ENCODE assay signal across 13 cellular contexts in the genomic region with DNA sequence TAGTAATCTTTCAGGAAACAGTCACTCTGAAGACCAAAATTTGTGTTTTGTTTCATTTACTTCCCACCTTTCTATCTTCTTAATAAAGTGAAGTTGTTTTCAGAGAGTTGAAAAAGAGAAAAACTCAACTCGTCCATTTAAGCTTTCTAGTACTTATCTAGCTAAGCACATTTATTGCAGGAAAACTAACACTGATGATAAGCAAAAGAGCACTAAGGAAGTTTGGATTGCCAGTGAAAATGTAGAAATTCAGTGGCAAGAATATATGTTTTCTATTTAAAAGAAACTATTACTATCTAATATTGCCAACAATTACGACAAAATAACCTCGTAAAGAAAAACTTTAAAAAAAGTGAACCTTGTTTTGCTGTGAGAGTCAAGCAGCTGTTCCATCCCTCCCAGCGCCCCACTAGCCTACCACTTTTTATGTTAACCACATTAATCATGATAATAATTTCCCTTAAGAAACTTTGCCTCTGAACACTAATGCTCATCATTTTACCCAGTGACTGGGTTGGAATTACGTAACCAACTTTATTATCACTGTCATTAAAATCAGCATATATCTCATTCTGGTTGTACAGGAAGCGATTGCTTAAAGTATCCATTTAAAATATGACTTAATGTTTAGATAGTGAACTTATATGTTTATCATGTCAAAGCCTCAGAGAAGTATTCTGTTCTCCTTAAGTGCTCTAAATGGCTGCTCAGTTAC. TPM values are rescaled to one million over a fixed set of nuclear protein-coding genes. Genes with fewer than 3 reads are reported as not detected.
DNase-seq lines count a peak whose midpoint lies in the region; ATAC-seq and TF ChIP-seq lines count a peak whose summit lies in the region.
"Had no signal": no experiment of that assay in that cellular context is flagged by ENCODE, and none has a peak within 500 bp of the region (broad histone marks: within the 10 kb centered on the region; RNA-seq: fewer than 3 reads in every experiment).

No MANE protein-coding gene starts in this region.

- peak overlapping the region; percentile 44 for H3K27ac ChIP-seq in CD4-positive, alpha-beta memory T cell (ENCODE audit: low read depth, low read length)

- ATAC-seq in HG03025 (IDR thresholded peaks at IDR 0.05; ENCODE audit: low FRiP score, unreplicated experiment): no peak
- ATAC-seq: sciatic nerve, SK-N-SH treated with all-trans-retinoic acid at 6 μM for 48 hours had no signal

- H3K9me3 ChIP-seq in CD4-positive, alpha-beta memory T cell (ENCODE audit: control insufficient read depth in 1 of 2, low read length in 2 of 2): no peaks in the 10 kb centered on the region

- no peaks in the 10 kb centered on the region for H3K27me3 ChIP-seq in CD4-positive, alpha-beta memory T cell (ENCODE audit: insufficient read depth, low read length)

- H3K9me3 Mint-ChIP-seq in CD4-positive, alpha-beta memory T cell: no peaks in the 10 kb centered on the region
- peaks cover 6% of the 10 kb centered on the region for H3K9me3 Mint-ChIP-seq in activated T-helper 1 cell treated with anti-CD3 and anti-CD28 coated beads, Interleukin-12 subunit alpha, Interleukin-12 subunit beta, Interleukin-2, Interleukin-4 antibody, amounts not matched to agents 30 ng/mL and 10 ng/mL and 1 ng/mL, durations not matched to agents 14 hours and 24 hours and 36 hours
- H3K9me3 Mint-ChIP-seq in mesothelial cell of epicardium: peaks cover 10% of the 10 kb centered on the region

- peak overlapping the region; percentile 70 to 88 (median 76) for H3K4me3 Mint-ChIP-seq in CD4-positive, alpha-beta memory T cell
- H3K4me3 Mint-ChIP-seq in activated T-helper 1 cell treated with anti-CD3 and anti-CD28 coated beads, Interleukin-12 subunit alpha, Interleukin-12 subunit beta, Interleukin-2, Interleukin-4 antibody, amounts not matched to agents 30 ng/mL and 10 ng/mL and 1 ng/mL, durations not matched to agents 14 hours and 24 hours and 36 hours: peak overlapping the region; percentile 73
- H3K4me3 Mint-ChIP-seq in mesothelial cell of epicardium: no peak overlapping the region

- no peaks in the 10 kb centered on the region for H3K36me3 ChIP-seq in CD4-positive, alpha-beta memory T cell (ENCODE audit: insufficient read depth, low read length)

- no peaks in the 10 kb centered on the region for H3K36me3 Mint-ChIP-seq in CD4-positive, alpha-beta memory T cell
- peaks cover 2% of the 10 kb centered on the region for H3K36me3 Mint-ChIP-seq in activated T-helper 1 cell treated with anti-CD3 and anti-CD28 coated beads, Interleukin-12 subunit alpha, Interleukin-12 subunit beta, Interleukin-2, Interleukin-4 antibody, amounts not matched to agents 30 ng/mL and 10 ng/mL and 1 ng/mL, durations not matched to agents 14 hours and 24 hours and 36 hours (ENCODE audit: low read depth)
- no peaks in the 10 kb centered on the region for H3K36me3 Mint-ChIP-seq in mesothelial cell of epicardium

- intact Hi-C loops in CD4-positive, alpha-beta memory T cell (cut with micrococcal nuclease): no loop called here
- intact Hi-C loops in activated T-helper 1 cell treated with anti-CD3 and anti-CD28 coated beads, Interleukin-12 subunit alpha, Interleukin-12 subunit beta, Interleukin-2, Interleukin-4 antibody, amounts not matched to agents 30 ng/mL and 10 ng/mL and 1 ng/mL, durations not matched to agents 14 hours and 24 hours and 36 hours (cut with micrococcal nuclease): loop anchor here (5.0 kb wide), 2 partner anchors 56 to 499 kb away; partner anchors contain the start of gene NUDT6

- DNase-seq in CD4-positive, alpha-beta memory T cell: peak in 4 of 5 donors; percentile 7 to 39 (median 24)
- DNase-seq in HT-29 (ENCODE audit: low spot score): peak; percentile 36
- DNase-seq in activated T-helper 1 cell treated with anti-CD3 and anti-CD28 coated beads, Interleukin-12 subunit alpha, Interleukin-12 subunit beta, Interleukin-2, Interleukin-4 antibody, amounts not matched to agents 30 ng/mL and 10 ng/mL and 1 ng/mL, durations not matched to agents 14 hours and 24 hours and 36 hours (ENCODE audit: low spot score): no peak
- no peak for DNase-seq in mesothelial cell of epicardium (ENCODE audit: low spot score in 2 of 2, unreplicated experiment in 2 of 2)
- no peak for DNase-seq in NCI-H1436 (lab: John Stamatoyannopoulos, UW)
- no peak for DNase-seq in stimulated activated naive CD4-positive, alpha-beta T cell treated with Interleukin-2 at 50 U/mL for 16 hours (lab: John Stamatoyannopoulos, UW)
- no peak for DNase-seq in NCI-H526 treated with DMSO at 0.1 percent for 48 hours (lab: John Stamatoyannopoulos, UW)
- DNase-seq: glutamatergic neuron, KBM-7, NCI-H446 had no signal

- peaks cover 6 to 13% (median 9%) of the 10 kb centered on the region in 4 donors for H3K4me1 Mint-ChIP-seq in CD4-positive, alpha-beta memory T cell
- peaks cover 74% of the 10 kb centered on the region for H3K4me1 Mint-ChIP-seq in activated T-helper 1 cell treated with anti-CD3 and anti-CD28 coated beads, Interleukin-12 subunit alpha, Interleukin-12 subunit beta, Interleukin-2, Interleukin-4 antibody, amounts not matched to agents 30 ng/mL and 10 ng/mL and 1 ng/mL, durations not matched to agents 14 hours and 24 hours and 36 hours (ENCODE audit: low read depth)
- peaks cover 38% of the 10 kb centered on the region for H3K4me1 Mint-ChIP-seq in mesothelial cell of epicardium

- peak overlapping the region; percentile 70 to 92 (median 78) for H3K27ac Mint-ChIP-seq in CD4-positive, alpha-beta memory T cell
- H3K27ac Mint-ChIP-seq in activated T-helper 1 cell treated with anti-CD3 and anti-CD28 coated beads, Interleukin-12 subunit alpha, Interleukin-12 subunit beta, Interleukin-2, Interleukin-4 antibody, amounts not matched to agents 30 ng/mL and 10 ng/mL and 1 ng/mL, durations not matched to agents 14 hours and 24 hours and 36 hours: peak overlapping the region; percentile 90
- H3K27ac Mint-ChIP-seq in mesothelial cell of epicardium: peak overlapping the region; percentile 50

- POLR2A ChIA-PET in CD4-positive, alpha-beta memory T cell (lab: Charles Lee; ENCODE audit: partially characterized antibody): no interaction called here

- H3K27me3 Mint-ChIP-seq in CD4-positive, alpha-beta memory T cell: peaks cover 0 to 2% of the 10 kb centered on the region in 2 donors
- no peaks in the 10 kb centered on the region for H3K27me3 Mint-ChIP-seq in activated T-helper 1 cell treated with anti-CD3 and anti-CD28 coated beads, Interleukin-12 subunit alpha, Interleukin-12 subunit beta, Interleukin-2, Interleukin-4 antibody, amounts not matched to agents 30 ng/mL and 10 ng/mL and 1 ng/mL, durations not matched to agents 14 hours and 24 hours and 36 hours (ENCODE audit: insufficient read depth)
- H3K27me3 Mint-ChIP-seq in mesothelial cell of epicardium (ENCODE audit: low read depth): no peaks in the 10 kb centered on the region

- no peak for TF ChIP-seq CTCF in mesothelial cell of epicardium (IDR thresholded peaks at IDR 0.05; ENCODE audit: unreplicated experiment)

- H3K4me3 ChIP-seq in CD4-positive, alpha-beta memory T cell (ENCODE audit: low read length in 2 of 2): peak overlapping the region in 1 of 2 donors; percentile 2

- peaks cover 11% of the 10 kb centered on the region for H3K4me1 ChIP-seq in CD4-positive, alpha-beta memory T cell (ENCODE audit: insufficient read depth, low read length)

- CTCF ChIA-PET in CD4-positive, alpha-beta memory T cell (lab: Charles Lee; ENCODE audit: partially characterized antibody): interaction anchor here (1.1 kb wide), 1 partner anchor 11 kb away, joined by 3 read pairs; no protein-coding TSS in a partner anchor

RNA-seq across cellular contexts. Expression of gene SPRY1, which starts 24.8 kb away (rescaled TPM):
- 1 to 10 TPM; 4.4 to 4.6 TPM for total RNA-seq in CD4-positive, alpha-beta memory T cell
- polyA plus RNA-seq in CD4-positive, alpha-beta memory T cell: 1 to 10 TPM; 7.5 to 8.2 TPM
- 18.9 and 22.4 TPM in 2 replicates for total RNA-seq in HT-29 (2014; rRNA removed; shearing (Covaris generic))
- total RNA-seq in activated T-helper 1 cell treated with anti-CD3 and anti-CD28 coated beads, Interleukin-12 subunit alpha, Interleukin-12 subunit beta, Interleukin-2, Interleukin-4 antibody, amounts not matched to agents 30 ng/mL and 10 ng/mL and 1 ng/mL, durations not matched to agents 14 hours and 24 hours and 36 hours: 47.6 and 49.0 TPM in 2 replicates
- 39.1 to 42.0 TPM (median 41.8 TPM) in 3 replicates for total RNA-seq in mesothelial cell of epicardium

Comparison
In these comparisons a context has a peak if more than half of its experiments do, and no peak if none do; other contexts are left out.
1. DNase-seq: peak in CD4-positive, alpha-beta memory T cell (4 of 5) and HT-29 (single experiment); none in activated T-helper 1 cell treated with anti-CD3 and anti-CD28 coated beads, Interleukin-12 subunit alpha, Interleukin-12 subunit beta, Interleukin-2, Interleukin-4 antibody, amounts not matched to agents 30 ng/mL and 10 ng/mL and 1 ng/mL, durations not matched to agents 14 hours and 24 hours and 36 hours (single experiment), mesothelial cell of epicardium (0 of 2), NCI-H1436 (single experiment), stimulated activated naive CD4-positive, alpha-beta T cell treated with Interleukin-2 at 50 U/mL for 16 hours (single experiment) and NCI-H526 treated with DMSO at 0.1 percent for 48 hours (single experiment).
2. Peak in every context shown above with its lines, with median percentiles within 50 percentile points of each other: H3K27ac Mint-ChIP-seq.